In the genomic region with DNA sequence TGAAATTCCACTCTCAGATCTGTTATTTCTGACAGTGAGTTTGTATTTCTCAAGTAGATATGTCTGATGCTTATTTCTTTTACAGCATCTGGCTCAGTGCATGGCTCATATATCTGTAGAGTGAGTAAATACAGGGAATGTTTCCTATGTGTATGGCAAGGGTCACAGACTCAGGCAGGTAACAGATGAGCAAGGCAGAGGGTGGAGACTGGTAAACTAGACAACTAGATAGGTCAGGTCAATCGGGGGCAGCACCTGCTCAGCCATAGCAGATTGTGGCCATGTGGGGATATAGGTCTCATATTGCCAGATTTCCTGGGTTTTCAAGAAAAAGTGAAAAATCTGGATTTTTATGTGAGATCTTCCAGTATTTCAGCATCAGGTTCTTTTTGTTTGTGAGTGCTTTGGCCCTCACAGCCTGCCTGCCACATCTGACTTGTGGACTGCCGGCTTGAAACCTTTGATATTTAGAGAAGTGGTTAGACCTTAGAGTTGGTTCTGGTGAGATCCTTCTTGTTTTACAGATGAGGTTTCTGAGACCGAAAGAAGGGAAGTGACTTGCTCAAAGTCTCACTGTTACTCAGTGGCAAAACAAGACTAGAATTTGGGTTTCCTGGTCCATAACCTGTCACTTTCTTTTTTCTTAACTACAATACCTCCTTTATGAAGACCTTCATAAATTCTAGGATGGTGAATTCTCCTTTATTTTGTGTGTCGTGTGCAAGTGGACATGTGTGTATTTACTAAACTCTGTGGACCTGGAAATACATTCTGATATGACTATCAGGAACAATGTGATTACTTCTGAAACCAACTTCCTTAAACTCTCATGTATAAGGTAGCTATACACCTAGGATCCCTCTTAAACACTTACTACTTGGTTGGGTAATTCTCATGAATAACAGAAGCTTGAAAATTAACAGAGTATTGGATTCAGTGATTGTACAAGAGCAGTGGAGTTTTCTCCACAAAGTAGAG, we compare ENCODE assay signal across 10 cellular contexts. TPM values are rescaled to one million over a fixed set of nuclear protein-coding genes. Genes with fewer than 3 reads are reported as not detected.
DNase-seq lines count a peak whose midpoint lies in the region; ATAC-seq lines count a peak whose summit lies in the region.
"Had no signal": no experiment of that assay in that cellular context is flagged by ENCODE, and none has a peak within 500 bp of the region (broad histone marks: within the 10 kb centered on the region; RNA-seq: fewer than 3 reads in every experiment).

No MANE protein-coding gene starts in this region.

- no peaks in the 10 kb centered on the region for H3K27me3 ChIP-seq in CD4-positive, CD25-positive, alpha-beta regulatory T cell (ENCODE audit: control insufficient read depth, insufficient read depth, low read length)

- no peaks in the 10 kb centered on the region for H3K27me3 Mint-ChIP-seq in CD4-positive, CD25-positive, alpha-beta regulatory T cell

- peak overlapping the region; percentile 68 for H3K27ac ChIP-seq in CD4-positive, CD25-positive, alpha-beta regulatory T cell (ENCODE audit: insufficient read depth, low read length, poor library complexity, severe bottlenecking)

- peak overlapping the region; percentile 23 for H3K4me3 ChIP-seq in CD4-positive, CD25-positive, alpha-beta regulatory T cell (ENCODE audit: low read depth, low read length)

- peak; percentile 63 to 75 for ATAC-seq in CD4-positive, CD25-positive, alpha-beta regulatory T cell (ENCODE audit: low read depth in 2 of 2)
- ATAC-seq in GM19328 (IDR thresholded peaks at IDR 0.05; ENCODE audit: unreplicated experiment) (peak; percentile 66), HG03139 (IDR thresholded peaks at IDR 0.05; ENCODE audit: unreplicated experiment) (peak; percentile 65), esophagus mucosa (no peak)

- H3K4me3 Mint-ChIP-seq in CD4-positive, CD25-positive, alpha-beta regulatory T cell: peak overlapping the region; percentile 12 to 70 (median 48)

- no peaks in the 10 kb centered on the region for H3K9me3 ChIP-seq in CD4-positive, CD25-positive, alpha-beta regulatory T cell (ENCODE audit: control insufficient read depth in 2 of 2, low read length in 2 of 2)

- H3K4me1 Mint-ChIP-seq in CD4-positive, CD25-positive, alpha-beta regulatory T cell: peaks cover 36 to 72% (median 46%) of the 10 kb centered on the region in 4 donors

- peak in 2 of 3 donors; percentile 33 to 83 for DNase-seq in CD4-positive, CD25-positive, alpha-beta regulatory T cell
- peak; percentile 16 to 31 for DNase-seq in activated CD4-positive, alpha-beta T cell treated with anti-CD3 and anti-CD28 coated beads, Interleukin-2, amount 50 U/mL, for 48 hours
- no peak for DNase-seq in NCI-H82 treated with DMSO at 0.1 percent for 48 hours (lab: John Stamatoyannopoulos, UW; ENCODE audit: unreplicated experiment)
- no peak for DNase-seq in cortex of kidney (lab: John Stamatoyannopoulos, UW)
- no peak for DNase-seq in 8988T
- DNase-seq: NCI-H1092 treated with DMSO at 0.1 percent for 48 hours had no signal

- peaks cover 7% of the 10 kb centered on the region for H3K36me3 Mint-ChIP-seq in CD4-positive, CD25-positive, alpha-beta regulatory T cell

- peak overlapping the region; percentile 72 to 95 (median 92) for H3K27ac Mint-ChIP-seq in CD4-positive, CD25-positive, alpha-beta regulatory T cell

- H3K4me1 ChIP-seq in CD4-positive, CD25-positive, alpha-beta regulatory T cell (ENCODE audit: control insufficient read depth, insufficient read depth, low read length, poor library complexity, severe bottlenecking): peaks cover 41% of the 10 kb centered on the region

- no peaks in the 10 kb centered on the region for H3K9me3 Mint-ChIP-seq in CD4-positive, CD25-positive, alpha-beta regulatory T cell

- no peaks in the 10 kb centered on the region for H3K36me3 ChIP-seq in CD4-positive, CD25-positive, alpha-beta regulatory T cell (ENCODE audit: control insufficient read depth, insufficient read depth, low read length)

RNA-seq across cellular contexts. Expression of a gene that starts 34.4 kb away (rescaled TPM):
- total RNA-seq in CD4-positive, CD25-positive, alpha-beta regulatory T cell: not detected
- under 1 TPM in 1 of 4 donors, not detected in 3; 0.21 TPM for polyA plus RNA-seq in CD4-positive, CD25-positive, alpha-beta regulatory T cell
- not detected for total RNA-seq in esophagus mucosa
- polyA plus RNA-seq: adipose tissue had no signal

RNA-seq across cellular contexts. Expression of a gene that starts 40.2 kb away (rescaled TPM):
- 122 TPM for total RNA-seq in CD4-positive, CD25-positive, alpha-beta regulatory T cell
- polyA plus RNA-seq in CD4-positive, CD25-positive, alpha-beta regulatory T cell: 10 to 100 TPM in 2 of 4 donors, 1 to 10 TPM in 2; 8.1 to 11.7 (median 10.2) TPM
- total RNA-seq in esophagus mucosa: 75.7 TPM

Comparison
In these comparisons a context has a peak if more than half of its experiments do, and no peak if none do; other contexts are left out.
1. DNase-seq: peak in CD4-positive, CD25-positive, alpha-beta regulatory T cell (2 of 3) and activated CD4-positive, alpha-beta T cell treated with anti-CD3 and anti-CD28 coated beads, Interleukin-2, amount 50 U/mL, for 48 hours (2 of 2); none in NCI-H82 treated with DMSO at 0.1 percent for 48 hours (single experiment), cortex of kidney (single experiment) and 8988T (single experiment).